Comparison of ENCODE assay signal across 8 cellular contexts in the genomic region with DNA sequence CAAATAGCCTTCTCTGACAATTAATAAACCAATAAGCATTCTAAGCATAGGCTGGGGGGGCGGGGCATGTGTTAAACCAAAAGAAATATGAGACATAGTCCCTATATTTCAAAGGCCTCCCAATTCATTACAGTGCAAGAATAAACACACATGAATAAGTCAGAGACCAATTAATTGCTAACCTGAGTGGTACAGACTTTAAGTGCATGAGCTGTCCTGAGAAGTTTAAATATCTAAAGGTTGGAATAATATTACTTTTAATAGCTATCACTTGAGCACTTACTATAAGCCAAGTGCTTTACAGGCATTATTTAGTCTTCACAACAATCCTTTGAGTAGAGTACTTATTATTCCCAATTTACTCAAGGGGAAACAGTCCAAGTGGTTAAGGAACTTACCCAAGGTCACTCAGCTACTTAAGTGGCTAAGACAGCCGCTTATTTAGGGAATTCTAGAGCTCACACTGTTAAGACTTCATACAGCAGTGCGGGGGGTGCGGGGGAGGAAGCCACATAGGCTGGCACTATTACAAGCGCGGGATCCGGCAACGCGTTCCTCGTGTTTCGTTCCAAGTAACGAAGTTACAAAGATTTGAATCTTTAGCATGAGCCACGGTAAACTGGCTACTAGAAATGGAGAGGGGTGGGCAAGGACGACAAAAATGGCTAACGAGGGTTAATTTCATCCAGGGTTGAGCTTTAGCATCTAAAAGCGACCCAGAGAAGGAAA. TPM values are rescaled to one million over a fixed set of nuclear protein-coding genes. Genes with fewer than 3 reads are reported as not detected.
A peak's percentile ranks its signal among the peaks of the same experiment; 100 is the strongest.
DNase-seq lines count a peak whose midpoint lies in the region; ATAC-seq, FAIRE-seq and TF ChIP-seq lines count a peak whose summit lies in the region.

No MANE protein-coding gene starts in this region.

- H3K4me3 ChIP-seq in GM12878 (peak overlapping the region; percentile 71), right lobe of liver (peak overlapping the region; percentile 53 to 79 (median 75)), suprapubic skin (peak overlapping the region; percentile 73)

- TF ChIP-seq POLR2A in GM12878 (IDR thresholded peaks at IDR 0.05; ENCODE audit: low read depth, low read length) = no peak
- no peak for TF ChIP-seq POLR2A in right lobe of liver (IDR thresholded peaks at IDR 0.05)
- no peak for TF ChIP-seq POLR2A in suprapubic skin (IDR thresholded peaks at IDR 0.05)

- H3K9ac ChIP-seq in GM12878 (ENCODE audit: control insufficient read depth, insufficient read depth, low read length) = peak overlapping the region; percentile 71

- TF ChIP-seq CTCF in GM12878 (IDR thresholded peaks at IDR 0.05 in 2 of 3, conservative IDR thresholded peaks at IDR 0.05 in 1 of 3; ENCODE audit: control insufficient read depth in 2 of 3, extremely low read depth in 1 of 3, insufficient read depth in 1 of 3, low read depth in 3 of 3, low read length in 3 of 3) (no peak), right lobe of liver (IDR thresholded peaks at IDR 0.05) (no peak), suprapubic skin (IDR thresholded peaks at IDR 0.05) (no peak)

- RAD21 ChIA-PET in GM12878 (lab: Charles Lee; ENCODE audit: unreplicated experiment) = interaction anchor here (0.7 to 1.1 kb wide), 5 partner anchors 17 to 138 kb away, joined by 3 to 4 read pairs (median 3); no protein-coding TSS in a partner anchor

- H3K27me3 ChIP-seq in GM12878 (replicated peaks in 1 of 2; ENCODE audit: control insufficient read depth in 2 of 2, insufficient read depth in 2 of 2, low read length in 1 of 2) (no peaks in the 10 kb centered on the region), right lobe of liver (no peaks in the 10 kb centered on the region), suprapubic skin (no peaks in the 10 kb centered on the region)

- 15% methylated on average over 16 of the region's 16 CpGs for WGBS in GM12878 (ENCODE audit: insufficient coverage, insufficient replicate concordance, low lambda C conversion rate, missing lambda C conversion rate)
- WGBS in right lobe of liver (ENCODE audit: insufficient coverage, low coverage, low lambda C conversion rate, missing lambda C conversion rate) = 36% methylated on average over 16 of the region's 16 CpGs
- 41% methylated on average over 16 of the region's 16 CpGs for WGBS in suprapubic skin

- H4K20me1 ChIP-seq in GM12878 (ENCODE audit: control insufficient read depth, insufficient read depth) = no peaks in the 10 kb centered on the region

- intact Hi-C loops in GM12878 (cut with micrococcal nuclease; ENCODE audit: unreplicated experiment) (no loop called here), right lobe of liver (cut with DNase I) (no loop called here)

- POLR2A ChIA-PET in GM12878 (lab: Charles Lee) = interaction anchor here (0.6 to 1.0 kb wide), 3 partner anchors 17 to 228 kb away, joined by 3 to 5 read pairs (median 3); no protein-coding TSS in a partner anchor

- peak overlapping the region; percentile 75 for H3K27ac ChIP-seq in GM12878 (ENCODE audit: control insufficient read depth, insufficient read depth)
- H3K27ac ChIP-seq in right lobe of liver = peak overlapping the region in 1 of 3 donors; percentile 53
- peak overlapping the region; percentile 89 for H3K27ac ChIP-seq in suprapubic skin

- CTCF ChIA-PET in GM12878 (lab: Yijun Ruan, JAX) = interaction anchor here (1.0 to 1.5 kb wide), 3 partner anchors 47 to 373 kb away, joined by 3 read pairs; no protein-coding TSS in a partner anchor

- H3K4me1 ChIP-seq in GM12878 (ENCODE audit: control insufficient read depth, insufficient read depth, low read length) = no peaks in the 10 kb centered on the region
- H3K4me1 ChIP-seq in right lobe of liver = no peaks in the 10 kb centered on the region
- peaks cover 16% of the 10 kb centered on the region for H3K4me1 ChIP-seq in suprapubic skin

- peak overlapping the region; percentile 49 for H3K4me2 ChIP-seq in GM12878 (ENCODE audit: control insufficient read depth, insufficient read depth)

- H3K36me3 ChIP-seq in GM12878 (ENCODE audit: control insufficient read depth in 2 of 2, insufficient read depth in 2 of 2, low read length in 1 of 2) (no peaks in the 10 kb centered on the region), right lobe of liver (no peaks in the 10 kb centered on the region), suprapubic skin (no peaks in the 10 kb centered on the region)

- SMC1A ChIA-PET in GM12878 (lab: Charles Lee; ENCODE audit: uncharacterized antibody, unreplicated experiment) = interaction anchor here (0.7 to 1.3 kb wide), 9 partner anchors 10 to 49 kb away, joined by 3 to 5 read pairs (median 3); no protein-coding TSS in a partner anchor

- TF ChIP-seq EP300 in GM12878 (IDR thresholded peaks at IDR 0.05; ENCODE audit: borderline replicate concordance in 1 of 2, control insufficient read depth in 1 of 2, low read depth in 2 of 2, low read length in 2 of 2) (no peak), suprapubic skin (IDR thresholded peaks at IDR 0.05) (no peak)

- TF ChIP-seq RAD21 in GM12878 (IDR thresholded peaks at IDR 0.05; ENCODE audit: insufficient read depth, low read depth, low read length) = no peak

- H3K79me2 ChIP-seq in GM12878 (ENCODE audit: control insufficient read depth, insufficient read depth, low read length) = peaks cover 64% of the 10 kb centered on the region

- ATAC-seq in GM12878 (peak; percentile 35), right lobe of liver (no peak), HG02588 (IDR thresholded peaks at IDR 0.05; ENCODE audit: unreplicated experiment) (no peak), GM21528 (IDR thresholded peaks at IDR 0.05; ENCODE audit: low FRiP score, unreplicated experiment) (no peak)

- in situ Hi-C loops in GM12878 (cut with MboI) = no loop called here

- DNase-seq in ELR (ENCODE audit: low read depth) = peak; percentile 46
- peak; percentile 65 for DNase-seq in NCI-H2227 treated with DMSO at 0.1 percent for 48 hours (lab: John Stamatoyannopoulos, UW)
- DNase-seq in GM12878 (ENCODE audit: low read depth, low spot score) = no peak
- DNase-seq in right lobe of liver = no peak
- DNase-seq in suprapubic skin (ENCODE audit: low spot score in 2 of 2) = no peak
- DNase-seq in NCI-H345 treated with DMSO at 0.1 percent for 48 hours (lab: John Stamatoyannopoulos, UW; ENCODE audit: unreplicated experiment) = no peak

- H3K9me3 ChIP-seq in GM12878 (replicated peaks; ENCODE audit: control insufficient read depth, insufficient read depth, low read length) (no peaks in the 10 kb centered on the region; the same call in 2 of the 3 replicates), right lobe of liver (no peaks in the 10 kb centered on the region), suprapubic skin (no peaks in the 10 kb centered on the region)

- H2AFZ ChIP-seq in GM12878 (ENCODE audit: control insufficient read depth, low read depth, low read length) = no peak overlapping the region

- no TSS peak for BruUV-seq in GM12878 (replicated peaks; lab: Mats Ljungman, UMichigan)

- FAIRE-seq in GM12878 (lab: Jason Lieb, UNC) = no peak

TF ChIP-seq in GM12878, 131 proteins besides CTCF, POLR2A, EP300 and RAD21:
- no peak for TF ChIP-seq IRF4 (IDR thresholded peaks at IDR 0.05; ENCODE audit: low read depth, low read length)
- TF ChIP-seq EGR1 (IDR thresholded peaks at IDR 0.05; ENCODE audit: borderline replicate concordance in 1 of 2, low read depth in 2 of 2, low read length in 2 of 2) = peak in 1 of 2 experiments; percentile 36; a peak in 1 of 3 replicates

RNA-seq across cellular contexts. Expression of gene THOC2, which starts 1.4 kb away (rescaled TPM):
- 552 and 556 TPM in 2 replicates for total RNA-seq in GM12878 (2013; cell fraction: nucleolus; rRNA removed)
- total RNA-seq in GM12878 (2014; rRNA removed) (64.8 and 85.6 TPM in 2 replicates), GM12878 (2014; rRNA removed; fragmentation: Illumina TruSeq; extraction: Trizol) (107 and 114 TPM in 2 replicates), GM12878 (2021) (69.3 and 69.9 TPM in 2 replicates), right lobe of liver (10 to 100 TPM; 24.0 to 39.8 (median 29.6) TPM), suprapubic skin (100 to 1,000 TPM in 1 of 4 donors, 10 to 100 TPM in 3; 61.6 to 184 (median 71.1) TPM)
- polyA plus RNA-seq in GM12878 (2011; ENCODE audit: low read depth) = 39.9 TPM
- polyA plus RNA-seq in GM12878 (2011; rRNA removed) (136 and 209 TPM in 2 replicates), GM12878 (2014; fragmentation: Illumina TruSeq; extraction: Trizol) (97.0 and 115 TPM in 2 replicates), GM12878 (2014; fragmentation: Nextera tagmentation; extraction: Ambion mirVana) (100 to 1,000 TPM in 1 of 2 experiments, 10 to 100 TPM in 1; 65.9 to 100 TPM), GM12878 (2014; rRNA removed) (57.0 and 71.3 TPM in 2 replicates), GM12878 (2016; fragmentation: Nextera tagmentation; extraction: Ambion mirVana) (10 to 100 TPM; 74.6 to 75.7 TPM)
- polyA plus RNA-seq in GM12878 (2011; cell fraction: cytosol; rRNA removed) = 31.2 and 32.3 TPM in 2 replicates
- polyA plus RNA-seq in GM12878 (2011; cell fraction: nucleus; rRNA removed) = 189 and 222 TPM in 2 replicates
- polyA plus RNA-seq in GM12878 (2012) = 50.7 and 64.0 TPM in 2 replicates
- polyA minus RNA-seq in GM12878 (2011; rRNA and poly(A)+ RNA removed) = 78.8 and 88.8 TPM in 2 replicates
- 21.8 and 27.4 TPM in 2 replicates for polyA minus RNA-seq in GM12878 (2011; cell fraction: cytosol; rRNA and poly(A)+ RNA removed)
- polyA minus RNA-seq in GM12878 (2011; cell fraction: nucleus; rRNA and poly(A)+ RNA removed) = 129 and 143 TPM in 2 replicates

Comparison
In these comparisons a context has a peak if more than half of its experiments do, and no peak if none do; other contexts are left out.
1. DNase-seq: peak in ELR (single experiment) and NCI-H2227 treated with DMSO at 0.1 percent for 48 hours (single experiment); none in GM12878 (single experiment), right lobe of liver (0 of 3), suprapubic skin (0 of 2) and NCI-H345 treated with DMSO at 0.1 percent for 48 hours (single experiment).
2. Peak in every context shown above with its lines, with median percentiles within 50 percentile points of each other: H3K4me3 ChIP-seq.